27 cellular contexts compared by ENCODE assay signal in the genomic region with DNA sequence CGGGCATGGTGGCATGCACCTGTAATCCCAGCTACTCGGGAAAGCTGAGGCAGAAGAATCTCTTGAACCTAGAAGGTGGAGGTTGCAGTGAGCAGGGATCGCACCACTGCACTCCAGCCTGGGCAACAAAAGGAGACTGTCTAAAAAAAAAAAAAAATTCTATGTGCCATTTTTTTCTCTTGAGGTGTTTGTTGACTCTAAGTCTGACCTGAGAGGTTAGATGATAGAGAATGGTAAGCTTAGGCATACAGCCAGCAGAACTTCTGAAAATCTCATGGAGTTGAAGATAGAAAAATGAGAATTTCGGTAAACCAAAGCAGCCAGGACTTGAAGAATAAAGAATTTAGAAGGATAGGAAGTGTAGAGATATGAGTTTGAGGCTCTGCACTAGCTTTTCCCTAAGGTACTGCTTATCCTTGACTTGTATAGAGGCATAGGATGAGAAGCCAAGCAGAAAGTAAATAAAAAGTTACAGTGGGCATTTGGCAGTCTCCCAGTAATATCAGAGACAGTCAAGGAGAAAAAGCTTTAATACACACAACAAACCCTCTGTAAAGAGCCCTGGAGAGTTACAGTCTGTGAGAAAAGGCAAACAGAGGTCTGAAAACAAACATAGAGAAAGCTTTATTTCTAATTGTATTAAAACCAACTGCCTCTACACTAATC. TPM values are rescaled to one million over a fixed set of nuclear protein-coding genes. Genes with fewer than 3 reads are reported as not detected.
A peak's percentile ranks its signal among the peaks of the same experiment; 100 is the strongest.
DNase-seq lines count a peak whose midpoint lies in the region; ATAC-seq and TF ChIP-seq lines count a peak whose summit lies in the region.
"Had no signal": no experiment of that assay in that cellular context is flagged by ENCODE, and none has a peak within 500 bp of the region (broad histone marks: within the 10 kb centered on the region; RNA-seq: fewer than 3 reads in every experiment).

No MANE protein-coding gene starts in this region.

- intact Hi-C loops in head of caudate nucleus (cut with DNase I): no loop called here

- peaks cover 13% of the 10 kb centered on the region for H3K27me3 Mint-ChIP-seq in activated CD4-positive, alpha-beta T cell treated with anti-CD3 and anti-CD28 coated beads, Interleukin-2, amount 10 ng/mL, durations not matched to agents 7 days and 5 days

- H3K27ac Mint-ChIP-seq in activated CD4-positive, alpha-beta T cell treated with anti-CD3 and anti-CD28 coated beads, Interleukin-2, amount 10 ng/mL, durations not matched to agents 7 days and 5 days: no peak overlapping the region
- H3K27ac Mint-ChIP-seq: activated naive CD4-positive, alpha-beta T cell treated with anti-CD3 and anti-CD28 coated beads for 36 hours; progenitor cell of endocrine pancreas; stimulated activated naive CD8-positive, alpha-beta T cell treated with anti-CD3 and anti-CD28 coated beads, Interleukin-15, Interleukin-2, amounts not matched to agents 100 ng/mL and 50 ng/mL, for 24 hours had no signal

- DNase-seq in DMS153 treated with DMSO at 0.1 percent for 48 hours (lab: John Stamatoyannopoulos, UW; ENCODE audit: unreplicated experiment) (peak; percentile 89), NCI-H1105 treated with DMSO at 0.1 percent for 48 hours (lab: John Stamatoyannopoulos, UW) (peak; percentile 82), NCI-H446 treated with DMSO at 0.1 percent for 48 hours (lab: John Stamatoyannopoulos, UW) (peak; percentile 33), G401 (ENCODE audit: low spot score) (no peak), head of caudate nucleus (no peak)
- no peak for DNase-seq in activated CD4-positive, alpha-beta T cell treated with anti-CD3 and anti-CD28 coated beads, Interleukin-2, amount 10 ng/mL, durations not matched to agents 7 days and 5 days
- DNase-seq: activated CD4-positive, alpha-beta T cell treated with anti-CD3 and anti-CD28 coated beads for 4 hours; activated naive CD4-positive, alpha-beta T cell treated with anti-CD3 and anti-CD28 coated beads for 36 hours; brain microvascular endothelial cell; C1 segment of cervical spinal cord; DMS 273 treated with DMSO at 0.1 percent for 48 hours; effector CD4-positive, alpha-beta T cell; heart left ventricle; Karpas-422; left colon; stimulated activated CD4-positive, alpha-beta T cell treated with anti-CD3 and anti-CD28 coated beads, Interleukin-15, amount 100 ng/mL, for 24 hours had no signal

- CTCF ChIA-PET in activated CD4-positive, alpha-beta T cell treated with anti-CD3 and anti-CD28 coated beads, Interleukin-2, amount 10 ng/mL, durations not matched to agents 7 days and 5 days (lab: Charles Lee): interaction anchor here (0.6 kb wide), 1 partner anchor 53 kb away, joined by 3 read pairs; no protein-coding TSS in a partner anchor

- no peak for TF ChIP-seq CTCF in VCaP (conservative IDR thresholded peaks at IDR 0.05)

- H3K4me1 Mint-ChIP-seq in activated CD4-positive, alpha-beta T cell treated with anti-CD3 and anti-CD28 coated beads, Interleukin-2, amount 10 ng/mL, durations not matched to agents 7 days and 5 days: peaks cover 5% of the 10 kb centered on the region

- H3K4me3 Mint-ChIP-seq in activated CD4-positive, alpha-beta T cell treated with anti-CD3 and anti-CD28 coated beads, Interleukin-2, amount 10 ng/mL, durations not matched to agents 7 days and 5 days: no peak overlapping the region
- H3K4me3 Mint-ChIP-seq: activated naive CD4-positive, alpha-beta T cell treated with anti-CD3 and anti-CD28 coated beads for 36 hours; stimulated activated naive CD8-positive, alpha-beta T cell treated with anti-CD3 and anti-CD28 coated beads, Interleukin-15, Interleukin-2, amounts not matched to agents 100 ng/mL and 50 ng/mL, for 24 hours had no signal

- POLR2A ChIA-PET in activated CD4-positive, alpha-beta T cell treated with anti-CD3 and anti-CD28 coated beads, Interleukin-2, amount 10 ng/mL, durations not matched to agents 7 days and 5 days (lab: Charles Lee): no interaction called here

- in situ Hi-C loops in G401 (cut with HindIII; ENCODE audit: low sequenced_read_pairs): no loop called here

- no peaks in the 10 kb centered on the region for H3K36me3 Mint-ChIP-seq in activated CD4-positive, alpha-beta T cell treated with anti-CD3 and anti-CD28 coated beads, Interleukin-2, amount 10 ng/mL, durations not matched to agents 7 days and 5 days (ENCODE audit: low read depth)

- no peak for ATAC-seq in GM19397 (IDR thresholded peaks at IDR 0.05; ENCODE audit: unreplicated experiment)
- ATAC-seq: heart left ventricle, left colon, sciatic nerve had no signal

- no peaks in the 10 kb centered on the region for H3K9me3 Mint-ChIP-seq in activated CD4-positive, alpha-beta T cell treated with anti-CD3 and anti-CD28 coated beads, Interleukin-2, amount 10 ng/mL, durations not matched to agents 7 days and 5 days
- H3K9me3 Mint-ChIP-seq: activated naive CD4-positive, alpha-beta T cell treated with anti-CD3 and anti-CD28 coated beads for 36 hours; stimulated activated naive CD8-positive, alpha-beta T cell treated with anti-CD3 and anti-CD28 coated beads, Interleukin-15, Interleukin-2, amounts not matched to agents 100 ng/mL and 50 ng/mL, for 24 hours had no signal

- peak overlapping the region; percentile 58 for H3K27ac ChIP-seq in VCaP
- H3K27ac ChIP-seq: brain microvascular endothelial cell, heart left ventricle, SJSA1 had no signal

RNA-seq across cellular contexts. Expression of gene F13B, which starts 24.3 kb away (rescaled TPM):
- not detected for total RNA-seq in activated CD4-positive, alpha-beta T cell treated with anti-CD3 and anti-CD28 coated beads, Interleukin-2, amount 10 ng/mL, durations not matched to agents 7 days and 5 days
- total RNA-seq in G401 (2014; rRNA removed; shearing (Covaris generic)): not detected in 2 replicates
- total RNA-seq: activated CD8-positive, alpha-beta memory T cell treated with anti-CD3 and anti-CD28 coated beads for 36 hours; activated naive CD4-positive, alpha-beta T cell treated with anti-CD3 and anti-CD28 coated beads for 36 hours; epithelial cell of proximal tubule; fibroblast of villous mesenchyme; H4; heart left ventricle; left colon; progenitor cell of endocrine pancreas; sciatic nerve; SJSA1; T-helper 1 cell treated with Interleukin-12 subunit alpha and Interleukin-12 subunit beta and Interleukin-4 antibody, amounts not matched to agents 30 ng/mL and 1 ng/mL, for 36 hours had no signal

Comparison
In these comparisons a context has a peak if more than half of its experiments do, and no peak if none do; other contexts are left out.
1. DNase-seq: peak in DMS153 treated with DMSO at 0.1 percent for 48 hours (single experiment), NCI-H1105 treated with DMSO at 0.1 percent for 48 hours (single experiment) and NCI-H446 treated with DMSO at 0.1 percent for 48 hours (single experiment); none in activated CD4-positive, alpha-beta T cell treated with anti-CD3 and anti-CD28 coated beads, Interleukin-2, amount 10 ng/mL, durations not matched to agents 7 days and 5 days (single experiment), G401 (single experiment) and head of caudate nucleus (0 of 42).